Comparison of ENCODE assay signal across 8 cellular contexts in the genomic region with DNA sequence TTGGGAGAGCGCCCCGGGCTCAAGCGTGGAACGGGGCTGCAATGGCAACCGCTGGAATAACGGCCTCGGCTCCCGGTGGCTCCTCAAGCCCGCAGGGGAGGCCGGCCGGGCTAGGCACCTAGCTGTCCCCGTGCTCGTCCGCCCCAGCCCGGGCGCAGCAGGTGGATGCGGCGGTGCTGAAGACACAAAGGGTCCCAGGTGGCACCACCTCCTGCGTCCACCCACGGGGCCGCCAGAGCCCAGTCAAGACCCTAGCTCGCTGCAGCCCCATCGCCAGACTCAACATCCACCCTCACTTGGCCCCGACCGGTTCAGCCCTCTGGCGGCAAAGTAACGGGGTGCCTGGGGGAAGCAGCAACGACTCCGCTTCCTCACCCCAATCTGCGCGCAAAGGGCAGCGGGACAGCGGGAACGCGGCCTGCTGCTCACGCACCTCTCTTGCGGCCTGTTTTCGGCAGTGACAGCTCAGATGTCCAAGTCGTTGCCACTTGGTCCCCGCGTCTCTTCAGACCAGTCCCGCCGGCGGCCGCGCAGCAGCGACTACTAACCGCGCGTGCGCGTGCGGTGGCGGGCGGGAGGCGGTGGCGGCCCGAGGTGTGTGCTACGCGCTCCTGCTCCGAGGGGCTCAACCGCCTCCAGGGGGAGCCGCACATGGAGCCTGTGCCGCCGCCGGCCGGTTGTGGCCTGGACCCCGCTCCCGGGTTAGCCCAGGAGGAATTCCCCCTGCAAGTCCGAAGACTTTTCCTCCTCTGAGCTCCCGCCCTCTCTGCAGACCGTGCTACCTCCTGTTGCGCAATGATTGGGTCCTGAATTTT. TPM values are rescaled to one million over a fixed set of nuclear protein-coding genes. Genes with fewer than 3 reads are reported as not detected.
A peak's percentile ranks its signal among the peaks of the same experiment; 100 is the strongest.
DNase-seq lines count a peak whose midpoint lies in the region; ATAC-seq lines count a peak whose summit lies in the region.

Gene CLGN, minus strand, starts transcription at position 545 of the 815 bp plus-strand sequence. CDS start 14,570 bp downstream, outside the sequence.

- peak; percentile 55 to 58 for ATAC-seq in CD4-positive, CD25-positive, alpha-beta regulatory T cell (ENCODE audit: low read depth in 2 of 2)
- ATAC-seq in GM19452 (IDR thresholded peaks at IDR 0.05; ENCODE audit: unreplicated experiment), result peak; percentile 87
- ATAC-seq in HG03558 (IDR thresholded peaks at IDR 0.05; ENCODE audit: extremely low read depth, unreplicated experiment), result peak; percentile 60
- ATAC-seq in esophagus mucosa, result peak; percentile 31

- H3K9ac ChIP-seq in mucosa of rectum (ENCODE audit: low read depth in 1 of 2, low read length in 2 of 2), result peak within 1 kb of the TSS; percentile 16 to 32

- peak in 2 of 3 donors; percentile 18 to 51 for DNase-seq in CD4-positive, CD25-positive, alpha-beta regulatory T cell
- DNase-seq in NCI-H748 treated with DMSO at 0.1 percent for 48 hours (lab: John Stamatoyannopoulos, UW), result peak; percentile 73
- peak; percentile 16 for DNase-seq in activated T-cell treated with anti-CD3 and anti-CD28 coated beads for 1 hour (ENCODE audit: low read depth)
- DNase-seq in stimulated activated naive CD4-positive, alpha-beta T cell (lab: John Stamatoyannopoulos, UW), result peak in 5 of 6 experiments; percentile 1 to 51 (median 14)

- H3K27ac ChIP-seq in CD4-positive, CD25-positive, alpha-beta regulatory T cell (ENCODE audit: insufficient read depth, low read length, poor library complexity, severe bottlenecking), result no peak within 1 kb of the TSS
- no peak within 1 kb of the TSS for H3K27ac ChIP-seq in mucosa of rectum (ENCODE audit: low read depth in 2 of 2, low read length in 2 of 2)

- H3K4me1 Mint-ChIP-seq in CD4-positive, CD25-positive, alpha-beta regulatory T cell, result peaks cover 0 to 8% (median 2%) of the 10 kb centered on the region in 4 donors

- H3K4me3 ChIP-seq in CD4-positive, CD25-positive, alpha-beta regulatory T cell (ENCODE audit: low read depth, low read length), result no peak within 1 kb of the TSS
- peak within 1 kb of the TSS; percentile 65 to 79 for H3K4me3 ChIP-seq in mucosa of rectum (ENCODE audit: low read length in 2 of 2)

- H3K9me3 ChIP-seq in CD4-positive, CD25-positive, alpha-beta regulatory T cell (ENCODE audit: control insufficient read depth in 2 of 2, low read length in 2 of 2), result no peaks in the 10 kb centered on the region
- H3K9me3 ChIP-seq in mucosa of rectum (ENCODE audit: control insufficient read depth in 2 of 2, low read length in 2 of 2), result no peaks in the 10 kb centered on the region

- peaks cover 12% of the 10 kb centered on the region for H3K4me1 ChIP-seq in CD4-positive, CD25-positive, alpha-beta regulatory T cell (ENCODE audit: control insufficient read depth, insufficient read depth, low read length, poor library complexity, severe bottlenecking)
- peaks cover 4 to 8% of the 10 kb centered on the region in 2 donors for H3K4me1 ChIP-seq in mucosa of rectum (ENCODE audit: control insufficient read depth in 2 of 2, insufficient read depth in 2 of 2, low read length in 2 of 2)

- peaks cover 20% of the 10 kb centered on the region for H3K27me3 ChIP-seq in CD4-positive, CD25-positive, alpha-beta regulatory T cell (ENCODE audit: control insufficient read depth, insufficient read depth, low read length)
- peaks cover 0 to 5% of the 10 kb centered on the region in 2 donors for H3K27me3 ChIP-seq in mucosa of rectum (ENCODE audit: control insufficient read depth in 2 of 2, insufficient read depth in 2 of 2, low read length in 2 of 2)

- no peaks in the 10 kb centered on the region for H3K36me3 ChIP-seq in CD4-positive, CD25-positive, alpha-beta regulatory T cell (ENCODE audit: control insufficient read depth, insufficient read depth, low read length)
- H3K36me3 ChIP-seq in mucosa of rectum (ENCODE audit: control insufficient read depth in 2 of 2, insufficient read depth in 2 of 2, low read length in 2 of 2), result no peaks in the 10 kb centered on the region

- peaks cover 69% of the 10 kb centered on the region for H3K27me3 Mint-ChIP-seq in CD4-positive, CD25-positive, alpha-beta regulatory T cell

- H3K27ac Mint-ChIP-seq in CD4-positive, CD25-positive, alpha-beta regulatory T cell, result no peak within 1 kb of the TSS

- peaks cover 0 to 3% (median 0%) of the 10 kb centered on the region in 7 donors for H3K9me3 Mint-ChIP-seq in CD4-positive, CD25-positive, alpha-beta regulatory T cell

- H3K4me3 Mint-ChIP-seq in CD4-positive, CD25-positive, alpha-beta regulatory T cell, result peak within 1 kb of the TSS in 3 of 4 donors; percentile 72 to 77 (median 77)

- H3K36me3 Mint-ChIP-seq in CD4-positive, CD25-positive, alpha-beta regulatory T cell, result no peaks in the 10 kb centered on the region

RNA-seq across cellular contexts. Expression of gene CLGN, which starts in this region (rescaled TPM):
- not detected for total RNA-seq in CD4-positive, CD25-positive, alpha-beta regulatory T cell
- not detected for polyA plus RNA-seq in CD4-positive, CD25-positive, alpha-beta regulatory T cell
- 1.2 TPM for total RNA-seq in esophagus mucosa

Comparison
In these comparisons a context has a peak if more than half of its experiments do, and no peak if none do; other contexts are left out.
1. Peak in DNase-seq and ATAC-seq in CD4-positive, CD25-positive, alpha-beta regulatory T cell; RNA of the gene not detected or under 1 TPM.
2. ATAC-seq: peak in every context shown above with its lines; median percentile 87 in GM19452; 60 in HG03558; 56 in CD4-positive, CD25-positive, alpha-beta regulatory T cell; 31 in esophagus mucosa.
3. DNase-seq: peak in every context shown above with its lines; median percentile 73 in NCI-H748 treated with DMSO at 0.1 percent for 48 hours; 34 in CD4-positive, CD25-positive, alpha-beta regulatory T cell; 16 in activated T-cell treated with anti-CD3 and anti-CD28 coated beads for 1 hour; 14 in stimulated activated naive CD4-positive, alpha-beta T cell.